1 cellular context compared by ENCODE assay signal in the genomic region with DNA sequence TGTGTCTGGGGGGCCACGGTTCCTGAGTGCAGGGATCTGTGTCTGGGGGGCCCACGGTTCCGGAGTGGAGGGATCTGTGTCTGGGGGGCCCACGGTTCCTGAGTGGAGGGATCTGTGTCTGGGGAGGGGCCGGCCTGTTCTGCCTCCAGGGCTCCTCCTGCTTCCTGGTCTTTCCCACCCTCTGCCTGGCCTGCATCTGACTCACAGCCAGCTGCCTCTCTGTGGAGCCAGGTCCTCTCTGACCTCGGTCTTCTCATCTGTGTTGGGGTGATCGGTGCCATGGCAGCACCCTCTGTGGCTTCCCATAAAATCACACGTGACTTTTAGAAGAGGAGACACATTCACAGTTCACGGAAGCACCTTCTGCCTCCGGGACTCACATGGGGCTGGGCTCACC.
TF ChIP-seq lines count a peak whose summit lies in the region.

No MANE protein-coding gene starts in this region.

TF ChIP-seq in HepG2, 621 proteins besides CTCF, POLR2A, EP300 and RAD21 (continued from another document and continues in another):
- TF ChIP-seq, protein P1, sequence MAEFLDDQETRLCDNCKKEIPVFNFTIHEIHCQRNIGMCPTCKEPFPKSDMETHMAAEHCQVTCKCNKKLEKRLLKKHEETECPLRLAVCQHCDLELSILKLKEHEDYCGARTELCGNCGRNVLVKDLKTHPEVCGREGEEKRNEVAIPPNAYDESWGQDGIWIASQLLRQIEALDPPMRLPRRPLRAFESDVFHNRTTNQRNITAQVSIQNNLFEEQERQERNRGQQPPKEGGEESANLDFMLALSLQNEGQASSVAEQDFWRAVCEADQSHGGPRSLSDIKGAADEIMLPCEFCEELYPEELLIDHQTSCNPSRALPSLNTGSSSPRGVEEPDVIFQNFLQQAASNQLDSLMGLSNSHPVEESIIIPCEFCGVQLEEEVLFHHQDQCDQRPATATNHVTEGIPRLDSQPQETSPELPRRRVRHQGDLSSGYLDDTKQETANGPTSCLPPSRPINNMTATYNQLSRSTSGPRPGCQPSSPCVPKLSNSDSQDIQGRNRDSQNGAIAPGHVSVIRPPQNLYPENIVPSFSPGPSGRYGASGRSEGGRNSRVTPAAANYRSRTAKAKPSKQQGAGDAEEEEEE (CRISPR knock-in tag; IDR thresholded peaks at IDR 0.05; ENCODE audit: borderline replicate concordance): 0 out of 2 replicates have a peak, but pooled peaks have one; percentile 74
- TF ChIP-seq ZNF556 (CRISPR knock-in tag; IDR thresholded peaks at IDR 0.05; ENCODE audit: borderline replicate concordance): 0 out of 2 replicates have a peak, but pooled peaks have one; percentile 25
- TF ChIP-seq ZNF768 (CRISPR knock-in tag; IDR thresholded peaks at IDR 0.05): peak; percentile 38; the same call in 1 of the 2 replicates
- TF ChIP-seq SKI (IDR thresholded peaks at IDR 0.05; ENCODE audit: partially characterized antibody): no peak
- TF ChIP-seq, protein P2, sequence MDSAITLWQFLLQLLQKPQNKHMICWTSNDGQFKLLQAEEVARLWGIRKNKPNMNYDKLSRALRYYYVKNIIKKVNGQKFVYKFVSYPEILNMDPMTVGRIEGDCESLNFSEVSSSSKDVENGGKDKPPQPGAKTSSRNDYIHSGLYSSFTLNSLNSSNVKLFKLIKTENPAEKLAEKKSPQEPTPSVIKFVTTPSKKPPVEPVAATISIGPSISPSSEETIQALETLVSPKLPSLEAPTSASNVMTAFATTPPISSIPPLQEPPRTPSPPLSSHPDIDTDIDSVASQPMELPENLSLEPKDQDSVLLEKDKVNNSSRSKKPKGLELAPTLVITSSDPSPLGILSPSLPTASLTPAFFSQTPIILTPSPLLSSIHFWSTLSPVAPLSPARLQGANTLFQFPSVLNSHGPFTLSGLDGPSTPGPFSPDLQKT (CRISPR knock-in tag; IDR thresholded peaks at IDR 0.05; ENCODE audit: borderline replicate concordance): no peak
- no peak for TF ChIP-seq ZNF652 (CRISPR knock-in tag; IDR thresholded peaks at IDR 0.05; ENCODE audit: borderline replicate concordance, low read depth)
- TF ChIP-seq SRF (IDR thresholded peaks at IDR 0.05; ENCODE audit: low read depth, low read length): no peak
- no peak for TF ChIP-seq TP53 (CRISPR knock-in tag; conservative IDR thresholded peaks at IDR 0.05)
- no peak for TF ChIP-seq SOX13 (IDR thresholded peaks at IDR 0.05)
- no peak for TF ChIP-seq SOX13 (CRISPR knock-in tag; conservative IDR thresholded peaks at IDR 0.05 in 1 of 2, IDR thresholded peaks at IDR 0.05 in 1 of 2)
- 0 out of 2 replicates have a peak, but pooled peaks have one; percentile 58 for TF ChIP-seq GTF3A (CRISPR knock-in tag; conservative IDR thresholded peaks at IDR 0.05)
- TF ChIP-seq ZNF792 (CRISPR knock-in tag; IDR thresholded peaks at IDR 0.05): no peak
- TF ChIP-seq HIVEP1 (CRISPR knock-in tag; IDR thresholded peaks at IDR 0.05): 0 out of 2 replicates have a peak, but pooled peaks have one; percentile 45
- no peak for TF ChIP-seq PLRG1 (conservative IDR thresholded peaks at IDR 0.05)
- TF ChIP-seq, protein P3, sequence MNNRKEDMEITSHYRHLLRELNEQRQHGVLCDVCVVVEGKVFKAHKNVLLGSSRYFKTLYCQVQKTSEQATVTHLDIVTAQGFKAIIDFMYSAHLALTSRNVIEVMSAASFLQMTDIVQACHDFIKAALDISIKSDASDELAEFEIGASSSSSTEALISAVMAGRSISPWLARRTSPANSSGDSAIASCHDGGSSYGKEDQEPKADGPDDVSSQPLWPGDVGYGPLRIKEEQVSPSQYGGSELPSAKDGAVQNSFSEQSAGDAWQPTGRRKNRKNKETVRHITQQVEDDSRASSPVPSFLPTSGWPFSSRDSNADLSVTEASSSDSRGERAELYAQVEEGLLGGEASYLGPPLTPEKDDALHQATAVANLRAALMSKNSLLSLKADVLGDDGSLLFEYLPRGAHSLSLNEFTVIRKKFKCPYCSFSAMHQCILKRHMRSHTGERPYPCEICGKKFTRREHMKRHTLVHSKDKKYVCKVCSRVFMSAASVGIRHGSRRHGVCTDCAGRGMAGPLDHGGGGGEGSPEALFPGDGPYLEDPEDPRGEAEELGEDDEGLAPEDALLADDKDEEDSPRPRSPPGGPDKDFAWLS (CRISPR knock-in tag; IDR thresholded peaks at IDR 0.05; ENCODE audit: borderline replicate concordance): peak; percentile 34; the same call in 1 of the 2 replicates
- 0 out of 2 replicates have a peak, but pooled peaks have one; percentile 60 for TF ChIP-seq MEIS1 (CRISPR knock-in tag; IDR thresholded peaks at IDR 0.05; ENCODE audit: borderline replicate concordance)
- peak; percentile 90 for TF ChIP-seq ZNF629 (CRISPR knock-in tag; conservative IDR thresholded peaks at IDR 0.05)
- 0 out of 2 replicates have a peak, but pooled peaks have one; percentile 47 for TF ChIP-seq ZSCAN29 (CRISPR knock-in tag; conservative IDR thresholded peaks at IDR 0.05)
- peak; percentile 27 for TF ChIP-seq HNRNPLL (IDR thresholded peaks at IDR 0.05; ENCODE audit: low read depth, low read length, poor library complexity, severe bottlenecking)
- 0 out of 2 replicates have a peak, but pooled peaks have one; percentile 3 for TF ChIP-seq ZNF501 (CRISPR knock-in tag; IDR thresholded peaks at IDR 0.05)
- TF ChIP-seq ZNF549 (CRISPR knock-in tag; IDR thresholded peaks at IDR 0.05): no peak
- peak; percentile 41; the same call in 1 of the 2 replicates for TF ChIP-seq FOSL2 (CRISPR knock-in tag; IDR thresholded peaks at IDR 0.05)
- TF ChIP-seq ZKSCAN8 (CRISPR knock-in tag; IDR thresholded peaks at IDR 0.05; ENCODE audit: borderline replicate concordance): no peak
- no peak for TF ChIP-seq CHD2 (IDR thresholded peaks at IDR 0.05; ENCODE audit: low read depth, low read length)
- TF ChIP-seq KLF13 (CRISPR knock-in tag; IDR thresholded peaks at IDR 0.05): no peak
- TF ChIP-seq SAFB2 (CRISPR knock-in tag; IDR thresholded peaks at IDR 0.05; ENCODE audit: borderline replicate concordance, low read depth): peak; percentile 60; the same call in 1 of the 2 replicates
- 0 out of 2 replicates have a peak, but pooled peaks have one; percentile 8 for TF ChIP-seq GZF1 (CRISPR knock-in tag; IDR thresholded peaks at IDR 0.05)
- 0 out of 2 replicates have a peak, but pooled peaks have one; percentile 25 for TF ChIP-seq KDM5B (CRISPR knock-in tag; IDR thresholded peaks at IDR 0.05; ENCODE audit: borderline replicate concordance)
- TF ChIP-seq U2AF1 (optimal IDR thresholded peaks at IDR 0.05; ENCODE audit: low read depth, low read length): peak; percentile 24
- TF ChIP-seq ZMYM4 (CRISPR knock-in tag; IDR thresholded peaks at IDR 0.05): no peak
- no peak for TF ChIP-seq SP2 (CRISPR knock-in tag; IDR thresholded peaks at IDR 0.05)
- TF ChIP-seq KDM1A (CRISPR knock-in tag; IDR thresholded peaks at IDR 0.05): 0 out of 2 replicates have a peak, but pooled peaks have one; percentile 44
- no peak for TF ChIP-seq ELF4 (CRISPR knock-in tag; IDR thresholded peaks at IDR 0.05; ENCODE audit: borderline replicate concordance)
- no peak for TF ChIP-seq TBX3 (IDR thresholded peaks at IDR 0.05; ENCODE audit: borderline replicate concordance)
- TF ChIP-seq, protein P4, sequence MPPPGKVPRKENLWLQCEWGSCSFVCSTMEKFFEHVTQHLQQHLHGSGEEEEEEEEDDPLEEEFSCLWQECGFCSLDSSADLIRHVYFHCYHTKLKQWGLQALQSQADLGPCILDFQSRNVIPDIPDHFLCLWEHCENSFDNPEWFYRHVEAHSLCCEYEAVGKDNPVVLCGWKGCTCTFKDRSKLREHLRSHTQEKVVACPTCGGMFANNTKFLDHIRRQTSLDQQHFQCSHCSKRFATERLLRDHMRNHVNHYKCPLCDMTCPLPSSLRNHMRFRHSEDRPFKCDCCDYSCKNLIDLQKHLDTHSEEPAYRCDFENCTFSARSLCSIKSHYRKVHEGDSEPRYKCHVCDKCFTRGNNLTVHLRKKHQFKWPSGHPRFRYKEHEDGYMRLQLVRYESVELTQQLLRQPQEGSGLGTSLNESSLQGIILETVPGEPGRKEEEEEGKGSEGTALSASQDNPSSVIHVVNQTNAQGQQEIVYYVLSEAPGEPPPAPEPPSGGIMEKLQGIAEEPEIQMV (CRISPR knock-in tag; IDR thresholded peaks at IDR 0.05; ENCODE audit: low read depth): 0 out of 2 replicates have a peak, but pooled peaks have one; percentile 33
- TF ChIP-seq, protein P5, sequence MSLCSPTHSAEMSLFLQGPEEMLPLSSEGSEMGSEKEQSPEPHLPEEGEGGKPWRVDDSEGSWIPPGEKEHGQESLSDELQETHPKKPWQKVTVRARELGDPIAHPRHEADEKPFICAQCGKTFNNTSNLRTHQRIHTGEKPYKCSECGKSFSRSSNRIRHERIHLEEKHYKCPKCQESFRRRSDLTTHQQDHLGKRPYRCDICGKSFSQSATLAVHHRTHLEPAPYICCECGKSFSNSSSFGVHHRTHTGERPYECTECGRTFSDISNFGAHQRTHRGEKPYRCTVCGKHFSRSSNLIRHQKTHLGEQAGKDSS (CRISPR knock-in tag; IDR thresholded peaks at IDR 0.05; ENCODE audit: borderline replicate concordance, low read depth): 0 out of 2 replicates have a peak, but pooled peaks have one; percentile 30
- no peak for TF ChIP-seq ZNF24 (IDR thresholded peaks at IDR 0.05)
- TF ChIP-seq, protein P6, sequence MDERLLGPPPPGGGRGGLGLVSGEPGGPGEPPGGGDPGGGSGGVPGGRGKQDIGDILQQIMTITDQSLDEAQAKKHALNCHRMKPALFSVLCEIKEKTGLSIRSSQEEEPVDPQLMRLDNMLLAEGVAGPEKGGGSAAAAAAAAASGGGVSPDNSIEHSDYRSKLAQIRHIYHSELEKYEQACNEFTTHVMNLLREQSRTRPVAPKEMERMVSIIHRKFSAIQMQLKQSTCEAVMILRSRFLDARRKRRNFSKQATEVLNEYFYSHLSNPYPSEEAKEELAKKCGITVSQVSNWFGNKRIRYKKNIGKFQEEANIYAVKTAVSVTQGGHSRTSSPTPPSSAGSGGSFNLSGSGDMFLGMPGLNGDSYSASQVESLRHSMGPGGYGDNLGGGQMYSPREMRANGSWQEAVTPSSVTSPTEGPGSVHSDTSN (CRISPR knock-in tag; IDR thresholded peaks at IDR 0.05): no peak
- TF ChIP-seq ZNF510 (CRISPR knock-in tag; IDR thresholded peaks at IDR 0.05; ENCODE audit: low read depth): peak; percentile 46; the same call in 1 of the 2 replicates
- TF ChIP-seq, protein P7, sequence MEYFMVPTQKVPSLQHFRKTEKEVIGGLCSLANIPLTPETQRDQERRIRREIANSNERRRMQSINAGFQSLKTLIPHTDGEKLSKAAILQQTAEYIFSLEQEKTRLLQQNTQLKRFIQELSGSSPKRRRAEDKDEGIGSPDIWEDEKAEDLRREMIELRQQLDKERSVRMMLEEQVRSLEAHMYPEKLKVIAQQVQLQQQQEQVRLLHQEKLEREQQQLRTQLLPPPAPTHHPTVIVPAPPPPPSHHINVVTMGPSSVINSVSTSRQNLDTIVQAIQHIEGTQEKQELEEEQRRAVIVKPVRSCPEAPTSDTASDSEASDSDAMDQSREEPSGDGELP (IDR thresholded peaks at IDR 0.05; ENCODE audit: borderline replicate concordance, low read depth): peak; percentile 15; the same call in 1 of the 2 replicates
- TF ChIP-seq, protein P8, sequence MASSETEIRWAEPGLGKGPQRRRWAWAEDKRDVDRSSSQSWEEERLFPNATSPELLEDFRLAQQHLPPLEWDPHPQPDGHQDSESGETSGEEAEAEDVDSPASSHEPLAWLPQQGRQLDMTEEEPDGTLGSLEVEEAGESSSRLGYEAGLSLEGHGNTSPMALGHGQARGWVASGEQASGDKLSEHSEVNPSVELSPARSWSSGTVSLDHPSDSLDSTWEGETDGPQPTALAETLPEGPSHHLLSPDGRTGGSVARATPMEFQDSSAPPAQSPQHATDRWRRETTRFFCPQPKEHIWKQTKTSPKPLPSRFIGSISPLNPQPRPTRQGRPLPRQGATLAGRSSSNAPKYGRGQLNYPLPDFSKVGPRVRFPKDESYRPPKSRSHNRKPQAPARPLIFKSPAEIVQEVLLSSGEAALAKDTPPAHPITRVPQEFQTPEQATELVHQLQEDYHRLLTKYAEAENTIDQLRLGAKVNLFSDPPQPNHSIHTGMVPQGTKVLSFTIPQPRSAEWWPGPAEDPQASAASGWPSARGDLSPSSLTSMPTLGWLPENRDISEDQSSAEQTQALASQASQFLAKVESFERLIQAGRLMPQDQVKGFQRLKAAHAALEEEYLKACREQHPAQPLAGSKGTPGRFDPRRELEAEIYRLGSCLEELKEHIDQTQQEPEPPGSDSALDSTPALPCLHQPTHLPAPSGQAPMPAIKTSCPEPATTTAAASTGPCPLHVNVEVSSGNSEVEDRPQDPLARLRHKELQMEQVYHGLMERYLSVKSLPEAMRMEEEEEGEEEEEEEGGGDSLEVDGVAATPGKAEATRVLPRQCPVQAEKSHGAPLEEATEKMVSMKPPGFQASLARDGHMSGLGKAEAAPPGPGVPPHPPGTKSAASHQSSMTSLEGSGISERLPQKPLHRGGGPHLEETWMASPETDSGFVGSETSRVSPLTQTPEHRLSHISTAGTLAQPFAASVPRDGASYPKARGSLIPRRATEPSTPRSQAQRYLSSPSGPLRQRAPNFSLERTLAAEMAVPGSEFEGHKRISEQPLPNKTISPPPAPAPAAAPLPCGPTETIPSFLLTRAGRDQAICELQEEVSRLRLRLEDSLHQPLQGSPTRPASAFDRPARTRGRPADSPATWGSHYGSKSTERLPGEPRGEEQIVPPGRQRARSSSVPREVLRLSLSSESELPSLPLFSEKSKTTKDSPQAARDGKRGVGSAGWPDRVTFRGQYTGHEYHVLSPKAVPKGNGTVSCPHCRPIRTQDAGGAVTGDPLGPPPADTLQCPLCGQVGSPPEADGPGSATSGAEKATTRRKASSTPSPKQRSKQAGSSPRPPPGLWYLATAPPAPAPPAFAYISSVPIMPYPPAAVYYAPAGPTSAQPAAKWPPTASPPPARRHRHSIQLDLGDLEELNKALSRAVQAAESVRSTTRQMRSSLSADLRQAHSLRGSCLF (CRISPR knock-in tag; IDR thresholded peaks at IDR 0.05; ENCODE audit: borderline replicate concordance): no peak
